19 cellular contexts compared by ENCODE assay signal in genomic region chr16:66190411-66190810, GRCh38.
"Had no signal": no experiment of that assay in that cellular context is flagged by ENCODE, and none has a peak within 500 bp of the region (broad histone marks: within the 10 kb centered on the region; RNA-seq: fewer than 3 reads in every experiment).

No MANE protein-coding gene starts in this region.

- H3K9me3 Mint-ChIP-seq: activated B cell treated with CpG ODN at 0.5 μM for 24 hours; activated naive CD4-positive, alpha-beta T cell treated with anti-CD3 and anti-CD28 coated beads, Interleukin-2, amount 10 ng/mL, durations not matched to agents 7 days and 5 days; immature natural killer cell; nephron progenitor cell had no signal

- H2AFZ ChIP-seq: hepatocyte had no signal

- H3K4me1 ChIP-seq: body of pancreas, left ventricle myocardium inferior had no signal

- H3K4me3 ChIP-seq: body of pancreas, hepatocyte, left ventricle myocardium inferior, sigmoid colon had no signal

- H3K79me2 ChIP-seq: hepatocyte had no signal

- DNase-seq: activated B cell treated with CpG ODN at 0.5 μM for 24 hours; activated CD4-positive, alpha-beta memory T cell treated with anti-CD3 and anti-CD28 coated beads for 36 hours; activated CD4-positive, alpha-beta T cell treated with anti-CD3 and anti-CD28 coated beads for 36 hours; activated effector memory CD4-positive, alpha-beta T cell treated with Interleukin-2 at 50 U/mL for 16 hours; activated naive CD4-positive, alpha-beta T cell treated with anti-CD3 and anti-CD28 coated beads, Interleukin-2, amount 10 ng/mL, durations not matched to agents 7 days and 5 days; activated T-cell treated with anti-CD3 and anti-CD28 coated beads, Interleukin-2, amount 50 U/mL, for 48 hours; effector CD4-positive, alpha-beta T cell; erythroblast; immature natural killer cell; left ventricle myocardium inferior; nephron progenitor cell; posterior cingulate gyrus; sigmoid colon; stimulated activated CD4-positive, alpha-beta T cell treated with anti-CD3 and anti-CD28 coated beads, Interleukin-2, amount 100 ng/mL, for 48 hours; stimulated activated naive CD4-positive, alpha-beta T cell; SW 1271; T-helper 17 cell had no signal

- ATAC-seq: activated CD4-positive, alpha-beta T cell treated with anti-CD3 and anti-CD28 coated beads for 36 hours; T-helper 17 cell had no signal

- H3K27ac ChIP-seq: body of pancreas, hepatocyte, left ventricle myocardium inferior, sigmoid colon had no signal

- H3K27me3 Mint-ChIP-seq: activated naive CD4-positive, alpha-beta T cell treated with anti-CD3 and anti-CD28 coated beads, Interleukin-2, amount 10 ng/mL, durations not matched to agents 7 days and 5 days had no signal

- H3K4me3 Mint-ChIP-seq: activated B cell treated with CpG ODN at 0.5 μM for 24 hours; activated CD4-positive, alpha-beta memory T cell treated with anti-CD3 and anti-CD28 coated beads for 36 hours; activated CD4-positive, alpha-beta T cell treated with anti-CD3 and anti-CD28 coated beads for 36 hours; activated naive CD4-positive, alpha-beta T cell treated with anti-CD3 and anti-CD28 coated beads, Interleukin-2, amount 10 ng/mL, durations not matched to agents 7 days and 5 days; immature natural killer cell; nephron progenitor cell; T-helper 17 cell had no signal

- H3K4me1 Mint-ChIP-seq: activated B cell treated with CpG ODN at 0.5 μM for 24 hours; activated CD4-positive, alpha-beta T cell treated with anti-CD3 and anti-CD28 coated beads for 36 hours; activated naive CD4-positive, alpha-beta T cell treated with anti-CD3 and anti-CD28 coated beads, Interleukin-2, amount 10 ng/mL, durations not matched to agents 7 days and 5 days; immature natural killer cell; T-helper 17 cell had no signal

- H3K27ac Mint-ChIP-seq: activated B cell treated with CpG ODN at 0.5 μM for 24 hours; activated CD4-positive, alpha-beta memory T cell treated with anti-CD3 and anti-CD28 coated beads for 36 hours; activated CD4-positive, alpha-beta T cell treated with anti-CD3 and anti-CD28 coated beads for 36 hours; activated naive CD4-positive, alpha-beta T cell treated with anti-CD3 and anti-CD28 coated beads, Interleukin-2, amount 10 ng/mL, durations not matched to agents 7 days and 5 days; immature natural killer cell; nephron progenitor cell; T-helper 17 cell had no signal

- H3K9me3 ChIP-seq: body of pancreas, sigmoid colon had no signal

- H3K36me3 Mint-ChIP-seq: activated CD4-positive, alpha-beta memory T cell treated with anti-CD3 and anti-CD28 coated beads for 36 hours; activated naive CD4-positive, alpha-beta T cell treated with anti-CD3 and anti-CD28 coated beads, Interleukin-2, amount 10 ng/mL, durations not matched to agents 7 days and 5 days; immature natural killer cell had no signal

- H3K36me3 ChIP-seq: left ventricle myocardium inferior, sigmoid colon had no signal

- H3K4me2 ChIP-seq: hepatocyte had no signal

- H3K27me3 ChIP-seq: body of pancreas, hepatocyte, sigmoid colon had no signal
